Comparison of ENCODE assay signal across 25 cellular contexts in genomic region chr20:61695741-61696140, GRCh38.
"Had no signal": no experiment of that assay in that cellular context is flagged by ENCODE, and none has a peak within 500 bp of the region (broad histone marks: within the 10 kb centered on the region; RNA-seq: fewer than 3 reads in every experiment).

No MANE protein-coding gene starts in this region.

- H3K4me3 Mint-ChIP-seq: central memory CD8-positive, alpha-beta T cell; dendritic cell treated with granulocyte-macrophage colony-stimulating factor and Interleukin-4, amounts not matched to agents 40 ng/mL and 50 ng/mL, for 4 days; effector memory CD8-positive, alpha-beta T cell; endodermal cell; mesothelial cell of epicardium had no signal

- H3K9me3 ChIP-seq: esophagus squamous epithelium, gastrocnemius medialis, heart right ventricle, lower lobe of right lung, mucosa of descending colon had no signal

- H3K4me1 ChIP-seq: esophagus squamous epithelium, gastrocnemius medialis, heart right ventricle, left lung, lower lobe of right lung had no signal

- H3K9me3 Mint-ChIP-seq: central memory CD8-positive, alpha-beta T cell; dendritic cell treated with granulocyte-macrophage colony-stimulating factor and Interleukin-4, amounts not matched to agents 40 ng/mL and 50 ng/mL, for 4 days; effector memory CD8-positive, alpha-beta T cell; endodermal cell; mesothelial cell of epicardium had no signal

- H3K27me3 Mint-ChIP-seq: dendritic cell treated with granulocyte-macrophage colony-stimulating factor and Interleukin-4, amounts not matched to agents 40 ng/mL and 50 ng/mL, for 4 days had no signal

- H3K36me3 ChIP-seq: esophagus squamous epithelium, gastrocnemius medialis, heart right ventricle, left lung, lower lobe of right lung had no signal

- DNase-seq: cerebellar nuclear complex; cortex of kidney; effector CD8-positive, alpha-beta T cell; effector memory CD8-positive, alpha-beta T cell; endodermal cell; erythroblast; esophagus squamous epithelium; foreskin fibroblast; foreskin melanocyte; gastrocnemius medialis; glutamatergic neuron; head of caudate nucleus; heart right ventricle; hippocampal formation; kidney glomerular epithelial cell; left ventricle myocardium superior; mesenchymal stem cell had no signal

- H3K27ac ChIP-seq: epithelial cell of prostate, esophagus squamous epithelium, gastrocnemius medialis, heart right ventricle, left lung, lower lobe of right lung had no signal

- H3K27me3 ChIP-seq: gastrocnemius medialis had no signal

- H3K27ac Mint-ChIP-seq: dendritic cell treated with granulocyte-macrophage colony-stimulating factor and Interleukin-4, amounts not matched to agents 40 ng/mL and 50 ng/mL, for 4 days; effector memory CD8-positive, alpha-beta T cell; endodermal cell; mesothelial cell of epicardium had no signal

- H3K4me1 Mint-ChIP-seq: central memory CD8-positive, alpha-beta T cell; endodermal cell; mesothelial cell of epicardium had no signal

- H3K36me3 Mint-ChIP-seq: mesothelial cell of epicardium had no signal

- H3K4me3 ChIP-seq: esophagus squamous epithelium, gastrocnemius medialis, heart right ventricle, left lung, lower lobe of right lung, mucosa of descending colon had no signal

- ATAC-seq: effector memory CD8-positive, alpha-beta T cell; esophagus mucosa; gastrocnemius medialis; heart right ventricle; left lung; left ventricle myocardium superior; mucosa of descending colon had no signal
